In the genomic region with DNA sequence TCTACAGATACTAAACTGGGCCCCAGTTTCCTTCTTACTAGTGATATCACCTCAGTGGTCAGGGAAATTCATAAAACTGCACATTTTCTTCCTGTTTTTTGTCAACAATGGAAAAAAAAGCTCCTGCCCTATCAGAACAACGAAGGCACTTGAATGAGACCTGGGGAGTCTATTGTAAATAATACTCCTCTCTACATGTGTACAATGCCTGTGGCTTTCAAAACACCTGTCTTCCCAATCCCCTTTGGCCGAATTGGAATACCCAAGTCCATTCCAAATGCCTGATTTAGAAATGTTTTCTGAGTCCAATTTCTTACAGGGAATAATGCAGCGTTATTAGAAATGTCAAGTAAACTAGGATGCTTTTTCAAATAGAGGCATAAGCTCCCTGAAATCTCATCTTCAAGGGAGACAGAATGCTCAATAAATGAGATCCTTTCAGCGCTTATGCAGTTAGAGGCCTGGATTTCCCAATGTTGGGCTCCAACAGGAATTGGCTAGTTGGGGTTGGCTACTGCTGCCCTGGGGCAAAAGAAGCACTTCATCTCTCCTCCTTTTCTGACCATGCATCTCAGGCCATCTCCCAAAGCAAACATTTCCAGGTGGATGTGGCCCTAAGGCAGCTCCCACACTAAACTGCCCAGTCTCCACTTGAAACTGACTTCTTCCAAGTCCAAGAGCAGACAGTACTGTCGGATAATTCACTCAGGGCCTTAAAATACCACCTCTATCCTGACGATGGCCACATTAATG, we compare ENCODE assay signal across 15 cellular contexts.
DNase-seq lines count a peak whose midpoint lies in the region; ATAC-seq and TF ChIP-seq lines count a peak whose summit lies in the region.
"Had no signal": no experiment of that assay in that cellular context is flagged by ENCODE, and none has a peak within 500 bp of the region (broad histone marks: within the 10 kb centered on the region; RNA-seq: fewer than 3 reads in every experiment).

No MANE protein-coding gene starts in this region.

- H3K27ac ChIP-seq in skin epidermis: peak overlapping the region in 15 of 21 experiments; percentile 4 to 94 (median 75)
- H3K27ac ChIP-seq in hepatocyte: no peak overlapping the region
- no peak overlapping the region for H3K27ac ChIP-seq in testis
- H3K27ac ChIP-seq: lower lobe of right lung, neutrophil had no signal

- peak overlapping the region; percentile 66 for H3K4me3 Mint-ChIP-seq in activated CD8-positive, alpha-beta memory T cell treated with anti-CD3 and anti-CD28 coated beads, Interleukin-2, amount 10 ng/mL, durations not matched to agents 7 days and 5 days
- H3K4me3 Mint-ChIP-seq in activated T-helper 1 cell treated with anti-CD3 and anti-CD28 coated beads, Interleukin-12 subunit alpha, Interleukin-12 subunit beta, Interleukin-2, Interleukin-4 antibody, amounts not matched to agents 30 ng/mL and 10 ng/mL and 1 ng/mL, durations not matched to agents 14 hours and 24 hours and 36 hours: peak overlapping the region; percentile 79
- H3K4me3 Mint-ChIP-seq in CD14-positive monocyte: no peak overlapping the region

- H3K9me3 ChIP-seq in hepatocyte (ENCODE audit: low read depth): no peaks in the 10 kb centered on the region
- H3K9me3 ChIP-seq in testis: no peaks in the 10 kb centered on the region
- H3K9me3 ChIP-seq: lower lobe of right lung, neutrophil had no signal

- no peaks in the 10 kb centered on the region for H3K9me2 ChIP-seq in hepatocyte (replicated peaks; ENCODE audit: insufficient read depth)

- CTCF ChIA-PET in activated CD8-positive, alpha-beta memory T cell treated with anti-CD3 and anti-CD28 coated beads, Interleukin-2, amount 10 ng/mL, durations not matched to agents 7 days and 5 days (lab: Charles Lee): interaction anchor here (0.8 to 7.8 kb wide), 10 partner anchors 9 to 195 kb away, joined by 4 to 71 read pairs (median 4); no protein-coding TSS in a partner anchor

- H3K27me3 Mint-ChIP-seq in activated CD8-positive, alpha-beta memory T cell treated with anti-CD3 and anti-CD28 coated beads, Interleukin-2, amount 10 ng/mL, durations not matched to agents 7 days and 5 days: no peaks in the 10 kb centered on the region
- H3K27me3 Mint-ChIP-seq in activated T-helper 1 cell treated with anti-CD3 and anti-CD28 coated beads, Interleukin-12 subunit alpha, Interleukin-12 subunit beta, Interleukin-2, Interleukin-4 antibody, amounts not matched to agents 30 ng/mL and 10 ng/mL and 1 ng/mL, durations not matched to agents 14 hours and 24 hours and 36 hours (ENCODE audit: insufficient read depth): no peaks in the 10 kb centered on the region
- H3K27me3 Mint-ChIP-seq in CD14-positive monocyte (ENCODE audit: low read depth in 3 of 3): peaks cover 0 to 3% (median 0%) of the 10 kb centered on the region in 3 donors

- no peaks in the 10 kb centered on the region for H3K4me1 ChIP-seq in hepatocyte (ENCODE audit: insufficient read depth)
- H3K4me1 ChIP-seq in testis: peaks cover 5% of the 10 kb centered on the region
- H3K4me1 ChIP-seq: lower lobe of right lung had no signal

- no peak overlapping the region for H2AFZ ChIP-seq in hepatocyte

- no peak for DNase-seq in activated CD8-positive, alpha-beta memory T cell treated with anti-CD3 and anti-CD28 coated beads, Interleukin-2, amount 10 ng/mL, durations not matched to agents 7 days and 5 days
- DNase-seq in activated CD8-positive, alpha-beta memory T cell treated with anti-CD3 and anti-CD28 coated beads, Interleukin-2, amount 50 U/mL, for 4 hours: no peak
- DNase-seq in NCI-H146 (lab: John Stamatoyannopoulos, UW): peak; percentile 65
- no peak for DNase-seq in activated T-helper 1 cell treated with anti-CD3 and anti-CD28 coated beads, Interleukin-12 subunit alpha, Interleukin-12 subunit beta, Interleukin-2, Interleukin-4 antibody, amounts not matched to agents 30 ng/mL and 10 ng/mL and 1 ng/mL, durations not matched to agents 14 hours and 24 hours and 36 hours (ENCODE audit: low spot score)
- DNase-seq in hepatocyte (ENCODE audit: low spot score): no peak
- no peak for DNase-seq in CD14-positive monocyte (ENCODE audit: low spot score)
- no peak for DNase-seq in testis
- DNase-seq: activated gamma-delta T cell, EL, hypothalamus, lower lobe of right lung, MM.1S, NCI-H526 treated with DMSO at 0.1 percent for 48 hours had no signal

- ATAC-seq in activated CD8-positive, alpha-beta memory T cell treated with anti-CD3 and anti-CD28 coated beads, Interleukin-2, amount 10 ng/mL, durations not matched to agents 7 days and 5 days: no peak

- no peaks in the 10 kb centered on the region for H3K9me3 Mint-ChIP-seq in activated CD8-positive, alpha-beta memory T cell treated with anti-CD3 and anti-CD28 coated beads, Interleukin-2, amount 10 ng/mL, durations not matched to agents 7 days and 5 days (ENCODE audit: low read depth)
- no peaks in the 10 kb centered on the region for H3K9me3 Mint-ChIP-seq in activated T-helper 1 cell treated with anti-CD3 and anti-CD28 coated beads, Interleukin-12 subunit alpha, Interleukin-12 subunit beta, Interleukin-2, Interleukin-4 antibody, amounts not matched to agents 30 ng/mL and 10 ng/mL and 1 ng/mL, durations not matched to agents 14 hours and 24 hours and 36 hours
- no peaks in the 10 kb centered on the region for H3K9me3 Mint-ChIP-seq in CD14-positive monocyte

- peaks cover 78% of the 10 kb centered on the region for H3K4me1 Mint-ChIP-seq in activated CD8-positive, alpha-beta memory T cell treated with anti-CD3 and anti-CD28 coated beads, Interleukin-2, amount 10 ng/mL, durations not matched to agents 7 days and 5 days
- H3K4me1 Mint-ChIP-seq in activated T-helper 1 cell treated with anti-CD3 and anti-CD28 coated beads, Interleukin-12 subunit alpha, Interleukin-12 subunit beta, Interleukin-2, Interleukin-4 antibody, amounts not matched to agents 30 ng/mL and 10 ng/mL and 1 ng/mL, durations not matched to agents 14 hours and 24 hours and 36 hours (ENCODE audit: low read depth): peaks cover 80% of the 10 kb centered on the region
- H3K4me1 Mint-ChIP-seq in CD14-positive monocyte: peaks cover 12% of the 10 kb centered on the region

- peak overlapping the region; percentile 99 for H3K27ac Mint-ChIP-seq in activated CD8-positive, alpha-beta memory T cell treated with anti-CD3 and anti-CD28 coated beads, Interleukin-2, amount 10 ng/mL, durations not matched to agents 7 days and 5 days
- H3K27ac Mint-ChIP-seq in activated T-helper 1 cell treated with anti-CD3 and anti-CD28 coated beads, Interleukin-12 subunit alpha, Interleukin-12 subunit beta, Interleukin-2, Interleukin-4 antibody, amounts not matched to agents 30 ng/mL and 10 ng/mL and 1 ng/mL, durations not matched to agents 14 hours and 24 hours and 36 hours: peak overlapping the region; percentile 96
- H3K27ac Mint-ChIP-seq in CD14-positive monocyte: no peak overlapping the region

- no peaks in the 10 kb centered on the region for H3K79me2 ChIP-seq in hepatocyte

- no peaks in the 10 kb centered on the region for H3K36me3 ChIP-seq in hepatocyte (replicated peaks; ENCODE audit: insufficient read depth, low read depth)
- H3K36me3 ChIP-seq in testis (ENCODE audit: low read depth, missing control alignments): no peaks in the 10 kb centered on the region
- H3K36me3 ChIP-seq: lower lobe of right lung, neutrophil had no signal

- intact Hi-C loops in activated T-helper 1 cell treated with anti-CD3 and anti-CD28 coated beads, Interleukin-12 subunit alpha, Interleukin-12 subunit beta, Interleukin-2, Interleukin-4 antibody, amounts not matched to agents 30 ng/mL and 10 ng/mL and 1 ng/mL, durations not matched to agents 14 hours and 24 hours and 36 hours (cut with micrococcal nuclease): no loop called here
- intact Hi-C loops in CD14-positive monocyte (cut with micrococcal nuclease) (no loop called here), testis (cut with DNase I; ENCODE audit: low total_unique reads) (no loop called here)

- H3K4me2 ChIP-seq in hepatocyte: no peak overlapping the region

- H4K20me1 ChIP-seq in hepatocyte (ENCODE audit: insufficient read depth, poor library complexity, severe bottlenecking): no peaks in the 10 kb centered on the region

- WGBS in hepatocyte (ENCODE audit: low lambda C conversion rate, missing lambda C conversion rate): 90% methylated on average over 6 of the region's 6 CpGs
- WGBS in testis, 2 donors: 84 to 93% methylated on average over 6 of the region's 6 CpGs

- no peak for TF ChIP-seq CTCF in hepatocyte (IDR thresholded peaks at IDR 0.05; ENCODE audit: poor library complexity)
- no peak for TF ChIP-seq CTCF in CD14-positive monocyte (IDR thresholded peaks at IDR 0.05)
- TF ChIP-seq CTCF in testis (IDR thresholded peaks at IDR 0.05): no peak

- H3K4me3 ChIP-seq in skin epidermis (no peak overlapping the region), hepatocyte (no peak overlapping the region), testis (no peak overlapping the region)
- H3K4me3 ChIP-seq: lower lobe of right lung had no signal

- TF ChIP-seq POLR2A in testis (IDR thresholded peaks at IDR 0.05): no peak

- peaks cover 51% of the 10 kb centered on the region for H3K36me3 Mint-ChIP-seq in activated CD8-positive, alpha-beta memory T cell treated with anti-CD3 and anti-CD28 coated beads, Interleukin-2, amount 10 ng/mL, durations not matched to agents 7 days and 5 days
- peaks cover 62% of the 10 kb centered on the region for H3K36me3 Mint-ChIP-seq in activated T-helper 1 cell treated with anti-CD3 and anti-CD28 coated beads, Interleukin-12 subunit alpha, Interleukin-12 subunit beta, Interleukin-2, Interleukin-4 antibody, amounts not matched to agents 30 ng/mL and 10 ng/mL and 1 ng/mL, durations not matched to agents 14 hours and 24 hours and 36 hours (ENCODE audit: low read depth)
- H3K36me3 Mint-ChIP-seq in CD14-positive monocyte: no peaks in the 10 kb centered on the region

- no peaks in the 10 kb centered on the region for H3K27me3 ChIP-seq in hepatocyte
- H3K27me3 ChIP-seq in testis: no peaks in the 10 kb centered on the region

Comparison
In these comparisons a context has a peak if more than half of its experiments do, and no peak if none do; other contexts are left out.
1. H3K27ac Mint-ChIP-seq: peak in activated CD8-positive, alpha-beta memory T cell treated with anti-CD3 and anti-CD28 coated beads, Interleukin-2, amount 10 ng/mL, durations not matched to agents 7 days and 5 days (single experiment) and activated T-helper 1 cell treated with anti-CD3 and anti-CD28 coated beads, Interleukin-12 subunit alpha, Interleukin-12 subunit beta, Interleukin-2, Interleukin-4 antibody, amounts not matched to agents 30 ng/mL and 10 ng/mL and 1 ng/mL, durations not matched to agents 14 hours and 24 hours and 36 hours (single experiment); none in CD14-positive monocyte (0 of 7).
2. H3K4me3 Mint-ChIP-seq: peak in activated CD8-positive, alpha-beta memory T cell treated with anti-CD3 and anti-CD28 coated beads, Interleukin-2, amount 10 ng/mL, durations not matched to agents 7 days and 5 days (single experiment) and activated T-helper 1 cell treated with anti-CD3 and anti-CD28 coated beads, Interleukin-12 subunit alpha, Interleukin-12 subunit beta, Interleukin-2, Interleukin-4 antibody, amounts not matched to agents 30 ng/mL and 10 ng/mL and 1 ng/mL, durations not matched to agents 14 hours and 24 hours and 36 hours (single experiment); none in CD14-positive monocyte (0 of 2).
3. H3K27ac ChIP-seq: peak in skin epidermis (15 of 21); none in hepatocyte (single experiment) and testis (0 of 2).